In genomic region chr9:129556576-129557191, GRCh38 we compare ENCODE assay signal across 16 cellular contexts.
A peak's percentile ranks its signal among the peaks of the same experiment; 100 is the strongest.
DNase-seq lines count a peak whose midpoint lies in the region; ATAC-seq and TF ChIP-seq lines count a peak whose summit lies in the region.
"Had no signal": no experiment of that assay in that cellular context is flagged by ENCODE, and none has a peak within 500 bp of the region (broad histone marks: within the 10 kb centered on the region; RNA-seq: fewer than 3 reads in every experiment).

No MANE protein-coding gene starts in this region.

- H2BK5ac ChIP-seq in mesendoderm (ENCODE audit: low read length): peak overlapping the region; percentile 79

- ATAC-seq in left cardiac atrium (no peak), HG03469 (IDR thresholded peaks at IDR 0.05; ENCODE audit: unreplicated experiment) (no peak), GM18511 (IDR thresholded peaks at IDR 0.05; ENCODE audit: unreplicated experiment) (no peak), GM21423 (IDR thresholded peaks at IDR 0.05; ENCODE audit: unreplicated experiment) (no peak)
- ATAC-seq: foreskin keratinocyte, mucosa of descending colon, upper lobe of right lung had no signal

- H3K27ac ChIP-seq in cardiac muscle cell: peak overlapping the region; percentile 94
- peak overlapping the region; percentile 98 for H3K27ac ChIP-seq in mesendoderm (ENCODE audit: low read depth, low read length)
- peak overlapping the region; percentile 44 for H3K27ac ChIP-seq in temporal lobe (ENCODE audit: low read depth, low read length)
- H3K27ac ChIP-seq: foreskin keratinocyte, KMS-11, upper lobe of right lung, VCaP had no signal

- H3K4me2 ChIP-seq in mesendoderm (ENCODE audit: low read length): peak overlapping the region; percentile 46
- H3K4me2 ChIP-seq: KMS-11 had no signal

- H3K18ac ChIP-seq in mesendoderm (ENCODE audit: low read length): peak overlapping the region; percentile 99

- DNase-seq in cardiac muscle cell (ENCODE audit: low read depth in 1 of 2, low spot score in 1 of 2) (no peak), left cardiac atrium (no peak), astrocyte of the hippocampus (ENCODE audit: low read depth, low spot score) (peak; percentile 37), mesendoderm (no peak)
- DNase-seq: activated effector memory CD4-positive, alpha-beta T cell treated with anti-CD3 and anti-CD28 coated beads, Interleukin-2, amount 50 U/mL, for 16 hours; foreskin keratinocyte; NCI-H1417 treated with DMSO at 0.1 percent for 48 hours; NCI-H446; upper lobe of right lung had no signal

- no peaks in the 10 kb centered on the region for H3K27me3 ChIP-seq in cardiac muscle cell
- no peaks in the 10 kb centered on the region for H3K27me3 ChIP-seq in mesendoderm (ENCODE audit: insufficient read depth, low read length, poor library complexity)
- H3K27me3 ChIP-seq: foreskin keratinocyte, upper lobe of right lung had no signal

- H3K4ac ChIP-seq in mesendoderm (ENCODE audit: low read depth, low read length): peak overlapping the region; percentile 89

- peak overlapping the region; percentile 3 for H2AK5ac ChIP-seq in mesendoderm (ENCODE audit: low read length)

- H3K4me1 ChIP-seq in cardiac muscle cell (ENCODE audit: low read depth): peaks cover 43% of the 10 kb centered on the region
- peaks cover 25% of the 10 kb centered on the region for H3K4me1 ChIP-seq in mesendoderm (ENCODE audit: control insufficient read depth, low read depth, low read length)
- H3K4me1 ChIP-seq: foreskin keratinocyte, upper lobe of right lung had no signal

- H3K79me1 ChIP-seq in mesendoderm (ENCODE audit: low read length): no peaks in the 10 kb centered on the region

- H3K36me3 ChIP-seq in cardiac muscle cell: no peaks in the 10 kb centered on the region
- H3K36me3 ChIP-seq in mesendoderm (ENCODE audit: control insufficient read depth, insufficient read depth, low read length): no peaks in the 10 kb centered on the region
- H3K36me3 ChIP-seq: upper lobe of right lung had no signal

- peak overlapping the region; percentile 83 for H3K9ac ChIP-seq in mesendoderm (ENCODE audit: low read length)
- H3K9ac ChIP-seq: KMS-11 had no signal

- H3K56ac ChIP-seq in mesendoderm (ENCODE audit: low read length): peak overlapping the region; percentile 87

- H3K79me2 ChIP-seq in mesendoderm (ENCODE audit: control insufficient read depth, insufficient read depth, low read length): no peaks in the 10 kb centered on the region

- no peak overlapping the region for H2BK15ac ChIP-seq in mesendoderm (replicated peaks; ENCODE audit: low read depth)

- TF ChIP-seq CTCF in cardiac muscle cell (IDR thresholded peaks at IDR 0.05; ENCODE audit: low read depth, low read length): no peak

- no peak overlapping the region for H4K5ac ChIP-seq in mesendoderm (ENCODE audit: low read length)

- no peaks in the 10 kb centered on the region for H3K9me3 ChIP-seq in cardiac muscle cell (ENCODE audit: low read depth)
- H3K9me3 ChIP-seq: mucosa of descending colon, upper lobe of right lung had no signal

- H3K23ac ChIP-seq in mesendoderm (ENCODE audit: low read length): peak overlapping the region; percentile 7

- no peak overlapping the region for H3K4me3 ChIP-seq in cardiac muscle cell
- no peak overlapping the region for H3K4me3 ChIP-seq in mesendoderm (ENCODE audit: low read length)
- H3K4me3 ChIP-seq: mucosa of descending colon, upper lobe of right lung had no signal

- H2BK120ac ChIP-seq in mesendoderm (ENCODE audit: low read depth, low read length): peak overlapping the region; percentile 85

- intact Hi-C loops in left cardiac atrium (cut with DNase I): no loop called here

- H4K8ac ChIP-seq in mesendoderm (ENCODE audit: low read depth, low read length): no peak overlapping the region

- WGBS in mesendoderm (ENCODE audit: extremely low coverage, insufficient coverage, low lambda C conversion rate): no CpG with 5 or more reads among the region's 10 CpGs

Comparison
In these comparisons a context has a peak if more than half of its experiments do, and no peak if none do; other contexts are left out.
1. H3K27ac ChIP-seq: peak in every context shown above with its lines; median percentile 98 in mesendoderm; 94 in cardiac muscle cell; 44 in temporal lobe.